2 cellular contexts compared by ENCODE assay signal in the genomic region with DNA sequence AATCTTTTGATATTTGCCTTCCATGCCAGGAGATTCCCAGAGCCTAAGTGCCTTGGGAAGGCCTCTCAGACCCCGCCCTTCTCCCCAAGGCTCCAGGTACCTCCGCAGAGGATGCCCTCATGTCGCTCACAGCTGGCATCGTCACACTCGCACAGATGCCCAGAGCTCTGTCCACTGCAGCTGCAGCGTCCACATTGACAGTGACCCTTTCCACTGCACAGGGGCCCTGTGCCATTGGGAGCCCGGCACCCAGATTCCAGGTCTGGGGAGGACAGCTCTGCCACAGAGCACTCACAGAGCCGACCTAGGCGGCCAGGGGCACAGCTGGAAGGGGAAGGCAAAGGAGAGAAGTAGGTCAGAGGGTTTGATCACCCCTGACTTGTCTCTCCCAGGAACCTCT.
TF ChIP-seq lines count a peak whose summit lies in the region.

No MANE protein-coding gene starts in this region.

TF ChIP-seq in HCT116, 20 proteins besides CTCF, POLR2A, EP300 and RAD21:
- TF ChIP-seq SIN3A (IDR thresholded peaks at IDR 0.05; ENCODE audit: low read depth), result peak; percentile 40; the same call in 1 of the 2 replicates
- TF ChIP-seq, protein P1, sequence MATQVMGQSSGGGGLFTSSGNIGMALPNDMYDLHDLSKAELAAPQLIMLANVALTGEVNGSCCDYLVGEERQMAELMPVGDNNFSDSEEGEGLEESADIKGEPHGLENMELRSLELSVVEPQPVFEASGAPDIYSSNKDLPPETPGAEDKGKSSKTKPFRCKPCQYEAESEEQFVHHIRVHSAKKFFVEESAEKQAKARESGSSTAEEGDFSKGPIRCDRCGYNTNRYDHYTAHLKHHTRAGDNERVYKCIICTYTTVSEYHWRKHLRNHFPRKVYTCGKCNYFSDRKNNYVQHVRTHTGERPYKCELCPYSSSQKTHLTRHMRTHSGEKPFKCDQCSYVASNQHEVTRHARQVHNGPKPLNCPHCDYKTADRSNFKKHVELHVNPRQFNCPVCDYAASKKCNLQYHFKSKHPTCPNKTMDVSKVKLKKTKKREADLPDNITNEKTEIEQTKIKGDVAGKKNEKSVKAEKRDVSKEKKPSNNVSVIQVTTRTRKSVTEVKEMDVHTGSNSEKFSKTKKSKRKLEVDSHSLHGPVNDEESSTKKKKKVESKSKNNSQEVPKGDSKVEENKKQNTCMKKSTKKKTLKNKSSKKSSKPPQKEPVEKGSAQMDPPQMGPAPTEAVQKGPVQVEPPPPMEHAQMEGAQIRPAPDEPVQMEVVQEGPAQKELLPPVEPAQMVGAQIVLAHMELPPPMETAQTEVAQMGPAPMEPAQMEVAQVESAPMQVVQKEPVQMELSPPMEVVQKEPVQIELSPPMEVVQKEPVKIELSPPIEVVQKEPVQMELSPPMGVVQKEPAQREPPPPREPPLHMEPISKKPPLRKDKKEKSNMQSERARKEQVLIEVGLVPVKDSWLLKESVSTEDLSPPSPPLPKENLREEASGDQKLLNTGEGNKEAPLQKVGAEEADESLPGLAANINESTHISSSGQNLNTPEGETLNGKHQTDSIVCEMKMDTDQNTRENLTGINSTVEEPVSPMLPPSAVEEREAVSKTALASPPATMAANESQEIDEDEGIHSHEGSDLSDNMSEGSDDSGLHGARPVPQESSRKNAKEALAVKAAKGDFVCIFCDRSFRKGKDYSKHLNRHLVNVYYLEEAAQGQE (IDR thresholded peaks at IDR 0.05; ENCODE audit: low read depth), result no peak

TF ChIP-seq in K562, 482 proteins besides CTCF, POLR2A, EP300 and RAD21:
- TF ChIP-seq ASH1L (IDR thresholded peaks at IDR 0.05; ENCODE audit: borderline replicate concordance, low read depth, partially characterized antibody) (no peak), POLR2AphosphoS2 (IDR thresholded peaks at IDR 0.05; ENCODE audit: low read length) (0 out of 2 replicates have a peak, but pooled peaks have one; percentile 7), POLR2G (IDR thresholded peaks at IDR 0.05; ENCODE audit: low read depth, low read length) (peak; percentile 59; the same call in 1 of the 2 replicates)
